In genomic region chr5:176769911-176770310, GRCh38 we compare ENCODE assay signal across 17 cellular contexts. TPM values are rescaled to one million over a fixed set of nuclear protein-coding genes. Genes with fewer than 3 reads are reported as not detected.
DNase-seq lines count a peak whose midpoint lies in the region; ATAC-seq and TF ChIP-seq lines count a peak whose summit lies in the region.
"Had no signal": no experiment of that assay in that cellular context is flagged by ENCODE, and none has a peak within 500 bp of the region (broad histone marks: within the 10 kb centered on the region; RNA-seq: fewer than 3 reads in every experiment).

No MANE protein-coding gene starts in this region.

- TF ChIP-seq CTCF in right atrium auricular region (IDR thresholded peaks at IDR 0.05), result no peak
- TF ChIP-seq CTCF in left ventricle myocardium inferior (IDR thresholded peaks at IDR 0.05; ENCODE audit: borderline replicate concordance), result no peak
- no peak for TF ChIP-seq CTCF in esophagus muscularis mucosa (IDR thresholded peaks at IDR 0.05)

- DNase-seq in right atrium auricular region (ENCODE audit: low spot score), result peak; percentile 23
- no peak for DNase-seq in left ventricle myocardium inferior
- peak; percentile 70 for DNase-seq in esophagus muscularis mucosa (ENCODE audit: extremely low spot score)
- DNase-seq in stimulated activated CD8-positive, alpha-beta memory T cell treated with anti-CD3 and anti-CD28 coated beads, Interleukin-4, amount 100 ng/mL, for 48 hours, result peak; percentile 4
- no peak for DNase-seq in activated CD4-positive, alpha-beta T cell treated with anti-CD3 and anti-CD28 coated beads for 48 hours
- no peak for DNase-seq in activated T-cell treated with anti-CD3 and anti-CD28 coated beads, Interleukin-2, amount 50 U/mL, for 72 hours
- DNase-seq: DMS79, HCEC 1CT, NCI-H1930, NCI-H2171 treated with DMSO at 0.1 percent for 48 hours, NCI-H446 treated with DMSO at 0.1 percent for 48 hours, NCI-H774, PC-9 had no signal

- H3K27me3 Mint-ChIP-seq in activated T-cell treated with anti-CD3 and anti-CD28 coated beads, Interleukin-2, amount 50 U/mL, for 72 hours (ENCODE audit: low read depth), result peaks cover 40% of the 10 kb centered on the region

- no peaks in the 10 kb centered on the region for H3K36me3 ChIP-seq in right atrium auricular region
- H3K36me3 ChIP-seq in left ventricle myocardium inferior, result no peaks in the 10 kb centered on the region
- H3K36me3 ChIP-seq in esophagus muscularis mucosa, result no peaks in the 10 kb centered on the region
- H3K36me3 ChIP-seq: BLaER1 had no signal

- H3K4me1 Mint-ChIP-seq in activated T-cell treated with anti-CD3 and anti-CD28 coated beads, Interleukin-2, amount 50 U/mL, for 72 hours (ENCODE audit: low read depth), result no peaks in the 10 kb centered on the region

- no peak for TF ChIP-seq EP300 in esophagus muscularis mucosa (IDR thresholded peaks at IDR 0.05)

- H3K36me3 Mint-ChIP-seq in activated T-cell treated with anti-CD3 and anti-CD28 coated beads, Interleukin-2, amount 50 U/mL, for 72 hours (ENCODE audit: insufficient read depth in 2 of 2), result peaks cover 2 to 7% of the 10 kb centered on the region in 2 donors
- H3K36me3 Mint-ChIP-seq: CD8-positive, alpha-beta T cell had no signal

- H3K4me3 ChIP-seq in right atrium auricular region (no peak overlapping the region), left ventricle myocardium inferior (no peak overlapping the region), esophagus muscularis mucosa (no peak overlapping the region)
- H3K4me3 ChIP-seq: BLaER1, PC-9 had no signal

- no peaks in the 10 kb centered on the region for H3K27me3 ChIP-seq in right atrium auricular region
- peaks cover 65% of the 10 kb centered on the region for H3K27me3 ChIP-seq in left ventricle myocardium inferior (ENCODE audit: low read depth)
- peaks cover 0 to 62% (median 4%) of the 10 kb centered on the region in 4 donors for H3K27me3 ChIP-seq in esophagus muscularis mucosa
- H3K27me3 ChIP-seq: BLaER1 had no signal

- no peak overlapping the region for H3K27ac ChIP-seq in right atrium auricular region
- no peak overlapping the region for H3K27ac ChIP-seq in left ventricle myocardium inferior (replicated peaks)
- no peak overlapping the region for H3K27ac ChIP-seq in esophagus muscularis mucosa (replicated peaks in 1 of 4)
- H3K27ac ChIP-seq: BLaER1, HL-60, PC-9 had no signal

- peaks cover 4 to 12% of the 10 kb centered on the region in 2 donors for H3K9me3 Mint-ChIP-seq in activated T-cell treated with anti-CD3 and anti-CD28 coated beads, Interleukin-2, amount 50 U/mL, for 72 hours

- H3K4me1 ChIP-seq in right atrium auricular region (no peaks in the 10 kb centered on the region), left ventricle myocardium inferior (no peaks in the 10 kb centered on the region), esophagus muscularis mucosa (no peaks in the 10 kb centered on the region)
- H3K4me1 ChIP-seq: BLaER1 had no signal

- 70% methylated on average over 9 of the region's 9 CpGs for WGBS in esophagus muscularis mucosa

- ATAC-seq in activated T-cell treated with anti-CD3 and anti-CD28 coated beads, Interleukin-2, amount 50 U/mL, for 72 hours (replicated peaks in 1 of 2), result no peak
- no peak for ATAC-seq in HG03378 (IDR thresholded peaks at IDR 0.05; ENCODE audit: unreplicated experiment)
- ATAC-seq: CD8-positive, alpha-beta T cell had no signal

- TF ChIP-seq POLR2A in esophagus muscularis mucosa (IDR thresholded peaks at IDR 0.05; ENCODE audit: low read depth), result no peak

- peaks cover 0 to 15% of the 10 kb centered on the region in 2 donors for H3K9me3 ChIP-seq in right atrium auricular region
- H3K9me3 ChIP-seq in left ventricle myocardium inferior (replicated peaks), result peaks cover 21% of the 10 kb centered on the region
- peaks cover 0 to 16% (median 8%) of the 10 kb centered on the region in 4 donors for H3K9me3 ChIP-seq in esophagus muscularis mucosa

- intact Hi-C loops in left ventricle myocardium inferior (cut with micrococcal nuclease), result no loop called here
- intact Hi-C loops in esophagus muscularis mucosa (cut with DNase I), result no loop called here

- no peak overlapping the region for H3K27ac Mint-ChIP-seq in activated T-cell treated with anti-CD3 and anti-CD28 coated beads, Interleukin-2, amount 50 U/mL, for 72 hours
- H3K27ac Mint-ChIP-seq: CD8-positive, alpha-beta T cell had no signal

- no peak overlapping the region for H3K4me3 Mint-ChIP-seq in activated T-cell treated with anti-CD3 and anti-CD28 coated beads, Interleukin-2, amount 50 U/mL, for 72 hours
- H3K4me3 Mint-ChIP-seq: CD8-positive, alpha-beta T cell had no signal

RNA-seq across cellular contexts. Expression of gene UNC5A, which starts 40.4 kb away (rescaled TPM):
- total RNA-seq in right atrium auricular region, result not detected
- not detected for total RNA-seq in left ventricle myocardium inferior
- total RNA-seq in esophagus muscularis mucosa, result not detected
- total RNA-seq in activated T-cell treated with anti-CD3 and anti-CD28 coated beads, Interleukin-2, amount 50 U/mL, for 72 hours, result under 1 TPM in 1 of 2 donors, not detected in 1; 0.23 TPM
- total RNA-seq: CD8-positive, alpha-beta T cell had no signal

Comparison
In these comparisons a context has a peak if more than half of its experiments do, and no peak if none do; other contexts are left out.
1. DNase-seq: peak in right atrium auricular region (single experiment), esophagus muscularis mucosa (single experiment) and stimulated activated CD8-positive, alpha-beta memory T cell treated with anti-CD3 and anti-CD28 coated beads, Interleukin-4, amount 100 ng/mL, for 48 hours (single experiment); none in left ventricle myocardium inferior (single experiment), activated CD4-positive, alpha-beta T cell treated with anti-CD3 and anti-CD28 coated beads for 48 hours (single experiment) and activated T-cell treated with anti-CD3 and anti-CD28 coated beads, Interleukin-2, amount 50 U/mL, for 72 hours (0 of 2).